Comparison of ENCODE assay signal across 17 cellular contexts in the genomic region with DNA sequence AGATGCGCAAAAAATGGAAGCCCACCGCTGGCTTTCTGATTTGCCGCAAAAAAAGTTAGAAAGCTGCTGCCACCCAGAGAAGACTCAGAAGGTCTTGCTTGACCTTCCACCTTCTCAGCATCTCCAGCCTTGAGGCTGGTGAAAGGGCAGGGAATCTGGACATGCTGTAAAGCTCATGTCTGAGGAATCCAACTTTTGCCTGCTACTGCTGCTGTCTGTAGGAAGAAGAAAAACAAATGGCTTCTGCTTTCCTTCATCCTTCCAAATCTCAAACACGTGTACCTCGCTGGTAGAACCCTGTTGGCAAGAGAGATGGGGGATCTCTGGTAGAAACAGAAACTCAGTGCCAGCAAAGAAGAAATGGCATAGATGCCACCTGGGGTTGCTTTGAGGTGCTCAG.
"Had no signal": no experiment of that assay in that cellular context is flagged by ENCODE, and none has a peak within 500 bp of the region (broad histone marks: within the 10 kb centered on the region; RNA-seq: fewer than 3 reads in every experiment).

No MANE protein-coding gene starts in this region.

- H3K36me3 ChIP-seq: heart left ventricle, left lung, prostate gland, thyroid gland had no signal

- H3K9me3 ChIP-seq: heart left ventricle, left lung, prostate gland, thyroid gland had no signal

- H3K27ac Mint-ChIP-seq: activated CD4-positive, alpha-beta memory T cell treated with anti-CD3 and anti-CD28 coated beads for 36 hours; activated CD4-positive, alpha-beta T cell treated with anti-CD3 and anti-CD28 coated beads for 36 hours; activated naive CD8-positive, alpha-beta T cell; activated T-helper 1 cell treated with anti-CD3 and anti-CD28 coated beads, Interleukin-12 subunit alpha, Interleukin-12 subunit beta, Interleukin-2, Interleukin-4 antibody, amounts not matched to agents 30 ng/mL and 10 ng/mL and 1 ng/mL, durations not matched to agents 14 hours and 24 hours and 36 hours; stimulated activated naive CD8-positive, alpha-beta T cell treated with anti-CD3 and anti-CD28 coated beads, Interleukin-15, amount 100 ng/mL, for 72 hours; WTC11 had no signal

- H3K4me3 Mint-ChIP-seq: activated CD4-positive, alpha-beta memory T cell treated with anti-CD3 and anti-CD28 coated beads for 36 hours; activated CD4-positive, alpha-beta T cell treated with anti-CD3 and anti-CD28 coated beads for 36 hours; activated naive CD8-positive, alpha-beta T cell; activated T-helper 1 cell treated with anti-CD3 and anti-CD28 coated beads, Interleukin-12 subunit alpha, Interleukin-12 subunit beta, Interleukin-2, Interleukin-4 antibody, amounts not matched to agents 30 ng/mL and 10 ng/mL and 1 ng/mL, durations not matched to agents 14 hours and 24 hours and 36 hours; neural crest cell; stimulated activated naive CD8-positive, alpha-beta T cell treated with anti-CD3 and anti-CD28 coated beads, Interleukin-15, amount 100 ng/mL, for 72 hours; WTC11 had no signal

- H3K36me3 Mint-ChIP-seq: activated CD4-positive, alpha-beta memory T cell treated with anti-CD3 and anti-CD28 coated beads for 36 hours had no signal

- H3K27ac ChIP-seq: left lung, prostate gland, skin epidermis had no signal

- ATAC-seq: activated CD4-positive, alpha-beta T cell treated with anti-CD3 and anti-CD28 coated beads for 36 hours; heart left ventricle; left lung; right cardiac atrium; stimulated activated naive CD8-positive, alpha-beta T cell treated with anti-CD3 and anti-CD28 coated beads, Interleukin-15, amount 100 ng/mL, for 72 hours; WTC11 had no signal

- H3K4me1 ChIP-seq: prostate gland had no signal

- H3K27me3 Mint-ChIP-seq: activated CD4-positive, alpha-beta memory T cell treated with anti-CD3 and anti-CD28 coated beads for 36 hours; activated CD4-positive, alpha-beta T cell treated with anti-CD3 and anti-CD28 coated beads for 36 hours; activated naive CD8-positive, alpha-beta T cell; stimulated activated naive CD8-positive, alpha-beta T cell treated with anti-CD3 and anti-CD28 coated beads, Interleukin-15, amount 100 ng/mL, for 72 hours had no signal

- H3K9me3 Mint-ChIP-seq: activated CD4-positive, alpha-beta memory T cell treated with anti-CD3 and anti-CD28 coated beads for 36 hours; activated T-helper 1 cell treated with anti-CD3 and anti-CD28 coated beads, Interleukin-12 subunit alpha, Interleukin-12 subunit beta, Interleukin-2, Interleukin-4 antibody, amounts not matched to agents 30 ng/mL and 10 ng/mL and 1 ng/mL, durations not matched to agents 14 hours and 24 hours and 36 hours; neural crest cell; stimulated activated naive CD8-positive, alpha-beta T cell treated with anti-CD3 and anti-CD28 coated beads, Interleukin-15, amount 100 ng/mL, for 72 hours had no signal

- H3K27me3 ChIP-seq: heart left ventricle, left lung, thyroid gland had no signal

- H3K4me3 ChIP-seq: heart left ventricle, left lung, prostate gland, skin epidermis, thyroid gland had no signal

- DNase-seq: activated CD4-positive, alpha-beta memory T cell treated with anti-CD3 and anti-CD28 coated beads for 36 hours; activated CD4-positive, alpha-beta T cell treated with anti-CD3 and anti-CD28 coated beads for 36 hours; activated T-cell treated with anti-CD3 and anti-CD28 coated beads for 4 hours; caudate nucleus; heart left ventricle; left lung; right cardiac atrium; stimulated activated CD4-positive, alpha-beta T cell treated with anti-CD3 and anti-CD28 coated beads, Interleukin-15, amount 100 ng/mL, for 24 hours; stimulated activated CD4-positive, alpha-beta T cell treated with anti-CD3 and anti-CD28 coated beads, Interleukin-4, amount 100 ng/mL, for 1 hour; stimulated activated naive CD8-positive, alpha-beta T cell treated with anti-CD3 and anti-CD28 coated beads, Interleukin-15, amount 100 ng/mL, for 72 hours; thyroid gland had no signal
